ENCODE assay signal across 1 cellular context in genomic region chr1:204093421-204093717, GRCh38.
TF ChIP-seq lines count a peak whose summit lies in the region.

No MANE protein-coding gene starts in this region.

TF ChIP-seq in HepG2, 621 proteins besides CTCF, POLR2A, EP300 and RAD21 (continued from another document and continues in another):
- TF ChIP-seq PRDM15 (CRISPR knock-in tag; IDR thresholded peaks at IDR 0.05) (no peak), ZNF567 (CRISPR knock-in tag; IDR thresholded peaks at IDR 0.05; ENCODE audit: borderline replicate concordance) (no peak), ZFAT (CRISPR knock-in tag; conservative IDR thresholded peaks at IDR 0.05) (no peak), ZBTB49 (CRISPR knock-in tag; IDR thresholded peaks at IDR 0.05; ENCODE audit: borderline replicate concordance) (no peak), ZNF335 (CRISPR knock-in tag; IDR thresholded peaks at IDR 0.05) (peak; percentile 77), ZMYM4 (CRISPR knock-in tag; IDR thresholded peaks at IDR 0.05) (0 out of 2 replicates have a peak, but pooled peaks have one; percentile 38), ARNT (IDR thresholded peaks at IDR 0.05) (no peak), KDM5A (IDR thresholded peaks at IDR 0.05; ENCODE audit: borderline replicate concordance, low read length) (no peak), ZSCAN22 (CRISPR knock-in tag; IDR thresholded peaks at IDR 0.05) (no peak), HNRNPH1 (optimal IDR thresholded peaks at IDR 0.05; ENCODE audit: low read depth, low read length) (no peak), HDAC1 (CRISPR knock-in tag; IDR thresholded peaks at IDR 0.05) (peak; percentile 58; the same call in 1 of the 2 replicates), HDAC2 (CRISPR knock-in tag; IDR thresholded peaks at IDR 0.05) (peak; percentile 65), BCL6 (CRISPR knock-in tag; IDR thresholded peaks at IDR 0.05) (0 out of 2 replicates have a peak, but pooled peaks have one; percentile 25), NBN (conservative IDR thresholded peaks at IDR 0.05) (no peak), MBD4 (IDR thresholded peaks at IDR 0.05; ENCODE audit: borderline replicate concordance, low read length) (no peak), AKAP8 (CRISPR knock-in tag; IDR thresholded peaks at IDR 0.05) (no peak), CHD4 (IDR thresholded peaks at IDR 0.05; ENCODE audit: borderline replicate concordance, low read length) (no peak), ZNF770 (CRISPR knock-in tag; IDR thresholded peaks at IDR 0.05) (no peak), ZNF558 (CRISPR knock-in tag; IDR thresholded peaks at IDR 0.05; ENCODE audit: borderline replicate concordance) (no peak), IRF1 (CRISPR knock-in tag; IDR thresholded peaks at IDR 0.05; ENCODE audit: low read depth) (no peak), ZNF691 (CRISPR knock-in tag; IDR thresholded peaks at IDR 0.05; ENCODE audit: borderline replicate concordance, low read depth) (no peak), SP2 (CRISPR knock-in tag; IDR thresholded peaks at IDR 0.05) (no peak), HOXA5 (CRISPR knock-in tag; IDR thresholded peaks at IDR 0.05) (no peak), ISX (CRISPR knock-in tag; conservative IDR thresholded peaks at IDR 0.05) (no peak), ZNF484 (CRISPR knock-in tag; IDR thresholded peaks at IDR 0.05; ENCODE audit: borderline replicate concordance, low read depth) (no peak), HNRNPK (IDR thresholded peaks at IDR 0.05; ENCODE audit: low read depth, low read length, poor library complexity, severe bottlenecking) (no peak), ZNF570 (CRISPR knock-in tag; IDR thresholded peaks at IDR 0.05; ENCODE audit: borderline replicate concordance) (no peak), KLF15 (CRISPR knock-in tag; IDR thresholded peaks at IDR 0.05; ENCODE audit: borderline replicate concordance) (no peak), ZNF431 (CRISPR knock-in tag; IDR thresholded peaks at IDR 0.05; ENCODE audit: borderline replicate concordance, low read depth) (no peak), MTA3 (CRISPR knock-in tag; IDR thresholded peaks at IDR 0.05) (no peak), TEAD3 (CRISPR knock-in tag; optimal IDR thresholded peaks at IDR 0.05; ENCODE audit: borderline replicate concordance) (peak; percentile 45), CBFB (CRISPR knock-in tag; IDR thresholded peaks at IDR 0.05) (no peak)
- TF ChIP-seq, protein P1, sequence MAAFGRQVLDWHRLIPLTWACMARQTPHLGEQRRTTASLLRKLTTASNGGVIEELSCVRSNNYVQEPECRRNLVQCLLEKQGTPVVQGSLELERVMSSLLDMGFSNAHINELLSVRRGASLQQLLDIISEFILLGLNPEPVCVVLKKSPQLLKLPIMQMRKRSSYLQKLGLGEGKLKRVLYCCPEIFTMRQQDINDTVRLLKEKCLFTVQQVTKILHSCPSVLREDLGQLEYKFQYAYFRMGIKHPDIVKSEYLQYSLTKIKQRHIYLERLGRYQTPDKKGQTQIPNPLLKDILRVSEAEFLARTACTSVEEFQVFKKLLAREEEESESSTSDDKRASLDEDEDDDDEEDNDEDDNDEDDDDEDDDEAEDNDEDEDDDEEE (CRISPR knock-in tag; IDR thresholded peaks at IDR 0.05) = no peak
- TF ChIP-seq, protein P2, sequence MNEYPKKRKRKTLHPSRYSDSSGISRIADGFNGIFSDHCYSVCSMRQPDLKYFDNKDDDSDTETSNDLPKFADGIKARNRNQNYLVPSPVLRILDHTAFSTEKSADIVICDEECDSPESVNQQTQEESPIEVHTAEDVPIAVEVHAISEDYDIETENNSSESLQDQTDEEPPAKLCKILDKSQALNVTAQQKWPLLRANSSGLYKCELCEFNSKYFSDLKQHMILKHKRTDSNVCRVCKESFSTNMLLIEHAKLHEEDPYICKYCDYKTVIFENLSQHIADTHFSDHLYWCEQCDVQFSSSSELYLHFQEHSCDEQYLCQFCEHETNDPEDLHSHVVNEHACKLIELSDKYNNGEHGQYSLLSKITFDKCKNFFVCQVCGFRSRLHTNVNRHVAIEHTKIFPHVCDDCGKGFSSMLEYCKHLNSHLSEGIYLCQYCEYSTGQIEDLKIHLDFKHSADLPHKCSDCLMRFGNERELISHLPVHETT (CRISPR knock-in tag; conservative IDR thresholded peaks at IDR 0.05) = no peak
- TF ChIP-seq, protein P3, sequence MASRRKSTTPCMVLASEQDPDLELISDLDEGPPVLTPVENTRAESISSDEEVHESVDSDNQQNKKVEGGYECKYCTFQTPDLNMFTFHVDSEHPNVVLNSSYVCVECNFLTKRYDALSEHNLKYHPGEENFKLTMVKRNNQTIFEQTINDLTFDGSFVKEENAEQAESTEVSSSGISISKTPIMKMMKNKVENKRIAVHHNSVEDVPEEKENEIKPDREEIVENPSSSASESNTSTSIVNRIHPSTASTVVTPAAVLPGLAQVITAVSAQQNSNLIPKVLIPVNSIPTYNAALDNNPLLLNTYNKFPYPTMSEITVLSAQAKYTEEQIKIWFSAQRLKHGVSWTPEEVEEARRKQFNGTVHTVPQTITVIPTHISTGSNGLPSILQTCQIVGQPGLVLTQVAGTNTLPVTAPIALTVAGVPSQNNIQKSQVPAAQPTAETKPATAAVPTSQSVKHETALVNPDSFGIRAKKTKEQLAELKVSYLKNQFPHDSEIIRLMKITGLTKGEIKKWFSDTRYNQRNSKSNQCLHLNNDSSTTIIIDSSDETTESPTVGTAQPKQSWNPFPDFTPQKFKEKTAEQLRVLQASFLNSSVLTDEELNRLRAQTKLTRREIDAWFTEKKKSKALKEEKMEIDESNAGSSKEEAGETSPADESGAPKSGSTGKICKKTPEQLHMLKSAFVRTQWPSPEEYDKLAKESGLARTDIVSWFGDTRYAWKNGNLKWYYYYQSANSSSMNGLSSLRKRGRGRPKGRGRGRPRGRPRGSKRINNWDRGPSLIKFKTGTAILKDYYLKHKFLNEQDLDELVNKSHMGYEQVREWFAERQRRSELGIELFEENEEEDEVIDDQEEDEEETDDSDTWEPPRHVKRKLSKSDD (CRISPR knock-in tag; IDR thresholded peaks at IDR 0.05; ENCODE audit: low read depth) = no peak
- TF ChIP-seq, protein P4, sequence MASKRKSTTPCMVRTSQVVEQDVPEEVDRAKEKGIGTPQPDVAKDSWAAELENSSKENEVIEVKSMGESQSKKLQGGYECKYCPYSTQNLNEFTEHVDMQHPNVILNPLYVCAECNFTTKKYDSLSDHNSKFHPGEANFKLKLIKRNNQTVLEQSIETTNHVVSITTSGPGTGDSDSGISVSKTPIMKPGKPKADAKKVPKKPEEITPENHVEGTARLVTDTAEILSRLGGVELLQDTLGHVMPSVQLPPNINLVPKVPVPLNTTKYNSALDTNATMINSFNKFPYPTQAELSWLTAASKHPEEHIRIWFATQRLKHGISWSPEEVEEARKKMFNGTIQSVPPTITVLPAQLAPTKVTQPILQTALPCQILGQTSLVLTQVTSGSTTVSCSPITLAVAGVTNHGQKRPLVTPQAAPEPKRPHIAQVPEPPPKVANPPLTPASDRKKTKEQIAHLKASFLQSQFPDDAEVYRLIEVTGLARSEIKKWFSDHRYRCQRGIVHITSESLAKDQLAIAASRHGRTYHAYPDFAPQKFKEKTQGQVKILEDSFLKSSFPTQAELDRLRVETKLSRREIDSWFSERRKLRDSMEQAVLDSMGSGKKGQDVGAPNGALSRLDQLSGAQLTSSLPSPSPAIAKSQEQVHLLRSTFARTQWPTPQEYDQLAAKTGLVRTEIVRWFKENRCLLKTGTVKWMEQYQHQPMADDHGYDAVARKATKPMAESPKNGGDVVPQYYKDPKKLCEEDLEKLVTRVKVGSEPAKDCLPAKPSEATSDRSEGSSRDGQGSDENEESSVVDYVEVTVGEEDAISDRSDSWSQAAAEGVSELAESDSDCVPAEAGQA (IDR thresholded peaks at IDR 0.05; ENCODE audit: low read depth) = no peak
- TF ChIP-seq, protein P4 (CRISPR knock-in tag; IDR thresholded peaks at IDR 0.05; ENCODE audit: borderline replicate concordance) = no peak
- TF ChIP-seq, protein P5, sequence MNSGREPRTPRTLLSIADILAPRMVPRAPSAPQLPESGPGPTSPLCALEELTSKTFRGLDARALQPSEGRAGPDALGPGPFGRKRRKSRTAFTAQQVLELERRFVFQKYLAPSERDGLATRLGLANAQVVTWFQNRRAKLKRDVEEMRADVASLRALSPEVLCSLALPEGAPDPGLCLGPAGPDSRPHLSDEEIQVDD (CRISPR knock-in tag; IDR thresholded peaks at IDR 0.05; ENCODE audit: borderline replicate concordance) = no peak
- TF ChIP-seq, protein P6, sequence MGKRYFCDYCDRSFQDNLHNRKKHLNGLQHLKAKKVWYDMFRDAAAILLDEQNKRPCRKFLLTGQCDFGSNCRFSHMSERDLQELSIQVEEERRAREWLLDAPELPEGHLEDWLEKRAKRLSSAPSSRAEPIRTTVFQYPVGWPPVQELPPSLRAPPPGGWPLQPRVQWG (CRISPR knock-in tag; IDR thresholded peaks at IDR 0.05; ENCODE audit: borderline replicate concordance, low read depth) = no peak
